ENCODE assay signal across 1 cellular context in genomic region chr11:73632996-73633395, GRCh38.
TF ChIP-seq lines count a peak whose summit lies in the region.

No MANE protein-coding gene starts in this region.

TF ChIP-seq in K562, 482 proteins besides CTCF, POLR2A, EP300 and RAD21:
- TF ChIP-seq FOXP4 (CRISPR knock-in tag; IDR thresholded peaks at IDR 0.05; ENCODE audit: borderline replicate concordance) (no peak), NR2C1 (IDR thresholded peaks at IDR 0.05) (no peak), NR2C1 (tag; IDR thresholded peaks at IDR 0.05) (no peak), CXXC5 (CRISPR knock-in tag; IDR thresholded peaks at IDR 0.05) (no peak), ZBTB43 (CRISPR knock-in tag; IDR thresholded peaks at IDR 0.05) (no peak), SLC30A9 (CRISPR knock-in tag; IDR thresholded peaks at IDR 0.05) (no peak), MCM5 (IDR thresholded peaks at IDR 0.05; ENCODE audit: low read depth) (no peak), YBX1 (IDR thresholded peaks at IDR 0.05) (no peak), GATA2 (CRISPR knock-in tag; IDR thresholded peaks at IDR 0.05) (no peak)
